ENCODE assay signal across 9 cellular contexts in the genomic region with DNA sequence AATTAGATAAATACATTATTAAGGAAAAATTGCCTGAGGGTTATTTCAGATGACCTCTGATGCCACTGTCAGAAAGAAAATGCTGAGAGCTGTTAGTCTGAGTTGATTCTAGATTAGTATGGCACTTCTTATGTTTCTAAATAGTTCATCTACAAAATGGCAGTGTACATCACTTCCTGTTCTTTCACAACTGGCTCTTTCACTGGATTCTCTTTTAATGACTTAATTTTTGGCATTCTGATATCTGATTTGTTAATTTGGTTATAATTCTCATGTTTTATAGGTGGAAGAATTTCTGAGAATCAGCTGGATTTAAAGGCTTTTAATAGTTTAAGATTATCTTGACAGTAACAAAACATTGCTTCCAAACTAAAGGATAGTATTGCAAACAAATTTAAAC. TPM values are rescaled to one million over a fixed set of nuclear protein-coding genes. Genes with fewer than 3 reads are reported as not detected.
DNase-seq lines count a peak whose midpoint lies in the region; TF ChIP-seq lines count a peak whose summit lies in the region.
"Had no signal": no experiment of that assay in that cellular context is flagged by ENCODE, and none has a peak within 500 bp of the region (broad histone marks: within the 10 kb centered on the region; RNA-seq: fewer than 3 reads in every experiment).

No MANE protein-coding gene starts in this region.

- peak overlapping the region in 7 of 11 experiments; percentile 5 to 47 (median 22); a peak in 7 of 22 replicates for H3K27ac ChIP-seq in BLaER1 treated with 17β-estradiol and CSF1 and Interleukin-3, amounts not matched to agents 10 nM and 100 nM
- H3K27ac ChIP-seq in HL-60 (replicated peaks): peak overlapping the region; percentile 36
- peak overlapping the region; percentile 15 to 64 for H3K27ac ChIP-seq in breast epithelium

- intact Hi-C loops in breast epithelium (cut with DNase I; ENCODE audit: low total_unique reads): no loop called here
- intact Hi-C loops in head of caudate nucleus (cut with DNase I): no loop called here

- peak overlapping the region; percentile 78 for H3K27ac Mint-ChIP-seq in mesothelial cell of epicardium
- no peak overlapping the region for H3K27ac Mint-ChIP-seq in activated naive CD4-positive, alpha-beta T cell treated with anti-CD3 and anti-CD28 coated beads, Interleukin-2, amount 10 ng/mL, durations not matched to agents 7 days and 5 days

- no peak for DNase-seq in HL-60 (ENCODE audit: low read depth in 1 of 2, low spot score in 1 of 2)
- DNase-seq in breast epithelium (ENCODE audit: low spot score in 2 of 2): no peak
- DNase-seq in mesothelial cell of epicardium (ENCODE audit: low spot score in 2 of 2, unreplicated experiment in 2 of 2): no peak
- no peak for DNase-seq in head of caudate nucleus
- no peak for DNase-seq in AG08395 (ENCODE audit: low spot score)
- no peak for DNase-seq in activated naive CD4-positive, alpha-beta T cell treated with anti-CD3 and anti-CD28 coated beads, Interleukin-2, amount 10 ng/mL, durations not matched to agents 7 days and 5 days
- DNase-seq in occipital lobe (lab: John Stamatoyannopoulos, UW): no peak
- DNase-seq: nucleus accumbens had no signal

- H4K20me1 ChIP-seq in BLaER1 treated with 17β-estradiol and CSF1 and Interleukin-3, amounts not matched to agents 10 nM and 100 nM: peaks cover 41 to 74% (median 63%) of the 10 kb centered on the region in 11 experiments

- no peaks in the 10 kb centered on the region for H3K9me3 ChIP-seq in BLaER1 treated with 17β-estradiol and CSF1 and Interleukin-3, amounts not matched to agents 10 nM and 100 nM (replicated peaks in 1 of 11)
- H3K9me3 ChIP-seq in breast epithelium: no peaks in the 10 kb centered on the region

- no peaks in the 10 kb centered on the region for H3K27me3 Mint-ChIP-seq in mesothelial cell of epicardium (ENCODE audit: low read depth)
- no peaks in the 10 kb centered on the region for H3K27me3 Mint-ChIP-seq in activated naive CD4-positive, alpha-beta T cell treated with anti-CD3 and anti-CD28 coated beads, Interleukin-2, amount 10 ng/mL, durations not matched to agents 7 days and 5 days

- no peak for TF ChIP-seq POLR2A in breast epithelium (IDR thresholded peaks at IDR 0.05)

- H3K4me3 ChIP-seq in BLaER1 treated with 17β-estradiol and CSF1 and Interleukin-3, amounts not matched to agents 10 nM and 100 nM: peak overlapping the region in 3 of 10 experiments; percentile 19 to 96 (median 32); a peak in 3 of 20 replicates
- H3K4me3 ChIP-seq in HL-60 (replicated peaks; ENCODE audit: insufficient read depth, low read length): no peak overlapping the region
- H3K4me3 ChIP-seq in breast epithelium: peak overlapping the region in 1 of 3 donors; percentile 30

- CTCF ChIA-PET in activated naive CD4-positive, alpha-beta T cell treated with anti-CD3 and anti-CD28 coated beads, Interleukin-2, amount 10 ng/mL, durations not matched to agents 7 days and 5 days (lab: Charles Lee): interaction anchor here (0.6 to 2.3 kb wide), 2 partner anchors 23 to 571 kb away, joined by 3 to 8 read pairs; no protein-coding TSS in a partner anchor

- no peak overlapping the region for H3K9ac ChIP-seq in BLaER1 treated with 17β-estradiol and CSF1 and Interleukin-3, amounts not matched to agents 10 nM and 100 nM

- H3K4me1 ChIP-seq in BLaER1 treated with 17β-estradiol and CSF1 and Interleukin-3, amounts not matched to agents 10 nM and 100 nM: peaks cover 21 to 47% (median 33%) of the 10 kb centered on the region in 10 experiments
- peaks cover 3 to 7% of the 10 kb centered on the region in 2 donors for H3K4me1 ChIP-seq in breast epithelium

- no peaks in the 10 kb centered on the region for H3K9me3 Mint-ChIP-seq in mesothelial cell of epicardium
- H3K9me3 Mint-ChIP-seq in activated naive CD4-positive, alpha-beta T cell treated with anti-CD3 and anti-CD28 coated beads, Interleukin-2, amount 10 ng/mL, durations not matched to agents 7 days and 5 days: no peaks in the 10 kb centered on the region

- H3K4me1 Mint-ChIP-seq in mesothelial cell of epicardium: peaks cover 32% of the 10 kb centered on the region
- peaks cover 40% of the 10 kb centered on the region for H3K4me1 Mint-ChIP-seq in activated naive CD4-positive, alpha-beta T cell treated with anti-CD3 and anti-CD28 coated beads, Interleukin-2, amount 10 ng/mL, durations not matched to agents 7 days and 5 days

- no peaks in the 10 kb centered on the region for H3K27me3 ChIP-seq in BLaER1 treated with 17β-estradiol and CSF1 and Interleukin-3, amounts not matched to agents 10 nM and 100 nM
- H3K27me3 ChIP-seq in HL-60 (ENCODE audit: insufficient read depth, poor library complexity, severe bottlenecking) (no peaks in the 10 kb centered on the region), breast epithelium (no peaks in the 10 kb centered on the region)

- TF ChIP-seq CTCF in HL-60 (IDR thresholded peaks at IDR 0.05; ENCODE audit: insufficient read depth, low read length): no peak
- TF ChIP-seq CTCF in breast epithelium (IDR thresholded peaks at IDR 0.05): no peak
- TF ChIP-seq CTCF in mesothelial cell of epicardium (IDR thresholded peaks at IDR 0.05; ENCODE audit: unreplicated experiment): no peak

- no peak overlapping the region for H3K4me3 Mint-ChIP-seq in mesothelial cell of epicardium
- no peak overlapping the region for H3K4me3 Mint-ChIP-seq in activated naive CD4-positive, alpha-beta T cell treated with anti-CD3 and anti-CD28 coated beads, Interleukin-2, amount 10 ng/mL, durations not matched to agents 7 days and 5 days

- H3K36me3 ChIP-seq in BLaER1 treated with 17β-estradiol and CSF1 and Interleukin-3, amounts not matched to agents 10 nM and 100 nM: peaks cover 7 to 46% (median 29%) of the 10 kb centered on the region in 11 experiments
- no peaks in the 10 kb centered on the region for H3K36me3 ChIP-seq in breast epithelium

- no peaks in the 10 kb centered on the region for H3K36me3 Mint-ChIP-seq in mesothelial cell of epicardium
- H3K36me3 Mint-ChIP-seq in activated naive CD4-positive, alpha-beta T cell treated with anti-CD3 and anti-CD28 coated beads, Interleukin-2, amount 10 ng/mL, durations not matched to agents 7 days and 5 days: peaks cover 20% of the 10 kb centered on the region

- peak overlapping the region; percentile 50 to 97 (median 87) for H3K4me2 ChIP-seq in BLaER1 treated with 17β-estradiol and CSF1 and Interleukin-3, amounts not matched to agents 10 nM and 100 nM

RNA-seq across cellular contexts. Expression of a gene that starts 3.3 kb away (rescaled TPM):
- 10 to 100 TPM; 62.6 to 77.1 (median 67.8) TPM for total RNA-seq in breast epithelium
- total RNA-seq in mesothelial cell of epicardium: 84.7 to 92.1 TPM (median 86.7 TPM) in 3 replicates
- total RNA-seq in occipital lobe: 170 TPM
